14 cellular contexts compared by ENCODE assay signal in the genomic region with DNA sequence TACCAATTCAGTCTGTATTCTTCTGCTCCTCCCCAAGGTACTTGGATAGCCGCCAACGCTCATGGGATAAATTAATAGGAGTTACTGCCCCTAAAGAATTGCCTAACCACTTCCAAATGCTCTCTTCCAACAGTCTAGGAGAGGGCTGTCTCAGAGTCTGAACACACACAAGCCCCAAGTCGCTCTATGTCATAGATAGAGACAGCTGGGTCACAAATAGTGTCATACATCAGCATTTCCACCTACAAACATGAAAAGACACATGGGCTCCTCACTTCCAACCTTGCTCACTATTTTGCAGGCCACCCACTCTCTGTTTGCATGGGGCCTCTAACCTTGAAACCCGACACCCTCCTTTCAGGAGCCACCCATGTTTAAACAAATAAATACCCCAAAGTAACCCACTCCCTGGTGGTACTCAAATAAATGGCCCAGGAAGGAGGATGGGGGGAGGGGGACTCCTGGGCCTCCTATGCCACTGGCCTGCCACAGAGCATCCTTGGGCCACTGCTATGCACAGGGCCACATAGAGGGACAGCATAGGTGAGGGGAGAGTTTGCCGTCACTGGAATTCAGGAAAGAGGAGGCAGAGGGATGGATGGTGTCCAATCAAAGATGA.
DNase-seq lines count a peak whose midpoint lies in the region; ATAC-seq and TF ChIP-seq lines count a peak whose summit lies in the region.
"Had no signal": no experiment of that assay in that cellular context is flagged by ENCODE, and none has a peak within 500 bp of the region (broad histone marks: within the 10 kb centered on the region; RNA-seq: fewer than 3 reads in every experiment).

No MANE protein-coding gene starts in this region.

- DNase-seq in NCI-H2196 (lab: John Stamatoyannopoulos, UW; ENCODE audit: unreplicated experiment) = peak; percentile 25
- no peak for DNase-seq in NCI-H2196 treated with DMSO at 0.1 percent for 48 hours (lab: John Stamatoyannopoulos, UW; ENCODE audit: unreplicated experiment)
- DNase-seq in NCI-H2171 treated with DMSO at 0.1 percent for 48 hours (lab: John Stamatoyannopoulos, UW) = peak; percentile 61
- peak; percentile 32 for DNase-seq in astrocyte of the spinal cord (ENCODE audit: low read depth, low spot score)
- DNase-seq in type B pancreatic cell (ENCODE audit: extremely low spot score, unreplicated experiment) = no peak
- no peak for DNase-seq in trophoblast cell
- no peak for DNase-seq in activated CD4-positive, alpha-beta T cell treated with anti-CD3 and anti-CD28 coated beads for 4 hours
- DNase-seq: activated B cell treated with CpG ODN at 0.5 μM for 24 hours; activated T-cell treated with anti-CD3 and anti-CD28 coated beads, Interleukin-2, amount 50 U/mL, for 48 hours; body of pancreas; Peyer's patch; testis had no signal

- H2BK120ac ChIP-seq in trophoblast cell (ENCODE audit: insufficient read depth, low read length, poor library complexity) = no peak overlapping the region

- no peak overlapping the region for H2BK5ac ChIP-seq in trophoblast cell (ENCODE audit: low read depth, low read length, poor library complexity)

- peaks cover 0 to 5% of the 10 kb centered on the region in 2 experiments for H3K4me1 ChIP-seq in trophoblast cell (ENCODE audit: control insufficient read depth in 1 of 2, insufficient read depth in 2 of 2, low read length in 2 of 2)
- H3K4me1 ChIP-seq: body of pancreas, testis had no signal

- no peak overlapping the region for H4K12ac ChIP-seq in trophoblast cell (ENCODE audit: low read depth, low read length)

- H3K4me3 ChIP-seq in astrocyte of the spinal cord (ENCODE audit: low read depth, low read length) = no peak overlapping the region
- no peak overlapping the region for H3K4me3 ChIP-seq in trophoblast cell (ENCODE audit: low read depth, low read length)
- H3K4me3 ChIP-seq: body of pancreas, Peyer's patch, right atrium auricular region, testis had no signal

- no peak overlapping the region for H4K8ac ChIP-seq in trophoblast cell (ENCODE audit: low read depth, low read length)

- no peak overlapping the region for H3K23ac ChIP-seq in trophoblast cell (ENCODE audit: low read length)

- no peaks in the 10 kb centered on the region for H3K79me2 ChIP-seq in trophoblast cell (ENCODE audit: control insufficient read depth, insufficient read depth, low read length, poor library complexity)

- H2AFZ ChIP-seq in trophoblast cell (ENCODE audit: insufficient read depth, low read length, poor library complexity) = no peak overlapping the region

- no peaks in the 10 kb centered on the region for H3K36me3 ChIP-seq in trophoblast cell (ENCODE audit: control insufficient read depth in 1 of 2, insufficient read depth in 2 of 2, low read length in 2 of 2)
- H3K36me3 ChIP-seq: Peyer's patch, right atrium auricular region had no signal

- no peak overlapping the region for H3K14ac ChIP-seq in trophoblast cell (ENCODE audit: low read length)

- no peaks in the 10 kb centered on the region for H3K27me3 ChIP-seq in trophoblast cell (ENCODE audit: insufficient read depth, low read length)
- H3K27me3 ChIP-seq: body of pancreas, Peyer's patch, right atrium auricular region, testis had no signal

- in situ Hi-C loops in astrocyte of the spinal cord (cut with HindIII; ENCODE audit: low sequenced_read_pairs) = no loop called here

- no peaks in the 10 kb centered on the region for H3K9me3 ChIP-seq in trophoblast cell (ENCODE audit: insufficient read depth, low read depth, low read length)
- H3K9me3 ChIP-seq: body of pancreas, Peyer's patch, right atrium auricular region, testis had no signal

- H3K27me3 Mint-ChIP-seq in type B pancreatic cell = peaks cover 11% of the 10 kb centered on the region

- H3K36me3 Mint-ChIP-seq in type B pancreatic cell = peaks cover 3% of the 10 kb centered on the region

- no peak overlapping the region for H3K4me2 ChIP-seq in trophoblast cell (ENCODE audit: low read length)

- ATAC-seq in HG03460 (IDR thresholded peaks at IDR 0.05; ENCODE audit: unreplicated experiment) = no peak
- ATAC-seq: body of pancreas had no signal

- H3K79me1 ChIP-seq in trophoblast cell (ENCODE audit: low read length) = no peaks in the 10 kb centered on the region

- peaks cover 62% of the 10 kb centered on the region for H3K4me1 Mint-ChIP-seq in type B pancreatic cell (ENCODE audit: unreplicated experiment)
- H3K4me1 Mint-ChIP-seq: activated B cell treated with CpG ODN at 0.5 μM for 24 hours had no signal

- no peak overlapping the region for H3K4ac ChIP-seq in trophoblast cell (ENCODE audit: low read depth, low read length)

- no peak overlapping the region for H3K9ac ChIP-seq in trophoblast cell (ENCODE audit: low read length)

- WGBS in trophoblast cell (ENCODE audit: extremely low coverage, insufficient coverage, insufficient read length) = no CpG with 5 or more reads among the region's 5 CpGs

- peak overlapping the region; percentile 4 for H3K27ac Mint-ChIP-seq in type B pancreatic cell
- H3K27ac Mint-ChIP-seq: activated B cell treated with CpG ODN at 0.5 μM for 24 hours had no signal

- no peak overlapping the region for H3K4me3 Mint-ChIP-seq in type B pancreatic cell
- H3K4me3 Mint-ChIP-seq: activated B cell treated with CpG ODN at 0.5 μM for 24 hours had no signal

- no peak overlapping the region for H3K27ac ChIP-seq in trophoblast cell (ENCODE audit: low read depth, low read length)
- H3K27ac ChIP-seq: body of pancreas, Peyer's patch, right atrium auricular region, testis had no signal

- H3K9me3 Mint-ChIP-seq in type B pancreatic cell = no peaks in the 10 kb centered on the region
- H3K9me3 Mint-ChIP-seq: activated B cell treated with CpG ODN at 0.5 μM for 24 hours had no signal

- no peak for TF ChIP-seq CTCF in astrocyte of the spinal cord (IDR thresholded peaks at IDR 0.05; ENCODE audit: low read depth, low read length)
- no peak for TF ChIP-seq CTCF in type B pancreatic cell (conservative IDR thresholded peaks at IDR 0.05)

- H2AK5ac ChIP-seq in trophoblast cell (ENCODE audit: low read length) = no peak overlapping the region

- no peak overlapping the region for H4K91ac ChIP-seq in trophoblast cell (ENCODE audit: low read depth, low read length)

- H2BK12ac ChIP-seq in trophoblast cell (ENCODE audit: low read length) = no peak overlapping the region

- no peak overlapping the region for H3K18ac ChIP-seq in trophoblast cell (ENCODE audit: low read length)

Comparison
In these comparisons a context has a peak if more than half of its experiments do, and no peak if none do; other contexts are left out.
1. DNase-seq: peak in NCI-H2196 (single experiment), NCI-H2171 treated with DMSO at 0.1 percent for 48 hours (single experiment) and astrocyte of the spinal cord (single experiment); none in NCI-H2196 treated with DMSO at 0.1 percent for 48 hours (single experiment), type B pancreatic cell (single experiment), trophoblast cell (0 of 2) and activated CD4-positive, alpha-beta T cell treated with anti-CD3 and anti-CD28 coated beads for 4 hours (0 of 2).